ENCODE assay signal across 21 cellular contexts in genomic region chr15:75027551-75027950, GRCh38. TPM values are rescaled to one million over a fixed set of nuclear protein-coding genes. Genes with fewer than 3 reads are reported as not detected.
A peak's percentile ranks its signal among the peaks of the same experiment; 100 is the strongest.
DNase-seq lines count a peak whose midpoint lies in the region; ATAC-seq and TF ChIP-seq lines count a peak whose summit lies in the region.
"Had no signal": no experiment of that assay in that cellular context is flagged by ENCODE, and none has a peak within 500 bp of the region (broad histone marks: within the 10 kb centered on the region; RNA-seq: fewer than 3 reads in every experiment).

No MANE protein-coding gene starts in this region.

- no peaks in the 10 kb centered on the region for H3K27me3 Mint-ChIP-seq in activated CD8-positive, alpha-beta T cell treated with anti-CD3 and anti-CD28 coated beads, Interleukin-2, amount 10 ng/mL, durations not matched to agents 7 days and 5 days (ENCODE audit: low read depth)
- H3K27me3 Mint-ChIP-seq in activated CD8-positive, alpha-beta T cell treated with anti-CD3 and anti-CD28 coated beads for 36 hours, result no peaks in the 10 kb centered on the region
- no peaks in the 10 kb centered on the region for H3K27me3 Mint-ChIP-seq in neural crest cell (ENCODE audit: low read depth)
- H3K27me3 Mint-ChIP-seq: CD8-positive, alpha-beta memory T cell had no signal

- peaks cover 29% of the 10 kb centered on the region for H3K36me3 Mint-ChIP-seq in activated CD8-positive, alpha-beta T cell treated with anti-CD3 and anti-CD28 coated beads, Interleukin-2, amount 10 ng/mL, durations not matched to agents 7 days and 5 days (ENCODE audit: low read depth)
- peaks cover 27% of the 10 kb centered on the region for H3K36me3 Mint-ChIP-seq in activated CD8-positive, alpha-beta T cell treated with anti-CD3 and anti-CD28 coated beads for 36 hours (ENCODE audit: low read depth)
- no peaks in the 10 kb centered on the region for H3K36me3 Mint-ChIP-seq in neural crest cell (ENCODE audit: low read depth)
- peaks cover 32% of the 10 kb centered on the region for H3K36me3 Mint-ChIP-seq in stimulated activated effector memory CD8-positive, alpha-beta T cell treated with anti-CD3 and anti-CD28 coated beads, Interleukin-12 subunit alpha, Interleukin-12 subunit beta, amount 100 ng/mL, for 72 hours

- H3K4me3 Mint-ChIP-seq in activated CD8-positive, alpha-beta T cell treated with anti-CD3 and anti-CD28 coated beads, Interleukin-2, amount 10 ng/mL, durations not matched to agents 7 days and 5 days, result no peak overlapping the region
- H3K4me3 Mint-ChIP-seq in activated CD8-positive, alpha-beta T cell treated with anti-CD3 and anti-CD28 coated beads for 36 hours, result no peak overlapping the region
- peak overlapping the region; percentile 34 for H3K4me3 Mint-ChIP-seq in neural crest cell
- no peak overlapping the region for H3K4me3 Mint-ChIP-seq in stimulated activated effector memory CD8-positive, alpha-beta T cell treated with anti-CD3 and anti-CD28 coated beads, Interleukin-12 subunit alpha, Interleukin-12 subunit beta, amount 100 ng/mL, for 72 hours
- H3K4me3 Mint-ChIP-seq: GM23338 had no signal

- peaks cover 12% of the 10 kb centered on the region; the same call in 1 of the 2 replicates for H3K79me2 ChIP-seq in KMS-11 (ENCODE audit: insufficient read depth, low read depth)

- H4K20me1 ChIP-seq in KMS-11 (ENCODE audit: insufficient read depth), result no peaks in the 10 kb centered on the region

- DNase-seq in activated CD8-positive, alpha-beta T cell treated with anti-CD3 and anti-CD28 coated beads, Interleukin-2, amount 10 ng/mL, durations not matched to agents 7 days and 5 days, result no peak
- DNase-seq in activated CD8-positive, alpha-beta T cell treated with anti-CD3 and anti-CD28 coated beads for 36 hours, result no peak
- no peak for DNase-seq in adipocyte (ENCODE audit: low read depth)
- no peak for DNase-seq in neural crest cell (ENCODE audit: low read depth, low spot score)
- no peak for DNase-seq in stimulated activated effector memory CD8-positive, alpha-beta T cell treated with anti-CD3 and anti-CD28 coated beads, Interleukin-12 subunit alpha, Interleukin-12 subunit beta, amount 100 ng/mL, for 72 hours (ENCODE audit: low spot score in 2 of 2)
- DNase-seq in GM03348 (ENCODE audit: low spot score), result no peak
- DNase-seq: BE2C; CD8-positive, alpha-beta memory T cell; DMS79; NCI-H1105; NCI-H2081; NCI-H2171 treated with DMSO at 0.1 percent for 48 hours; NCI-H446 treated with DMSO at 0.1 percent for 48 hours; NCI-H69; Peyer's patch; Right ventricle myocardium superior had no signal

- no peaks in the 10 kb centered on the region for H3K9me3 Mint-ChIP-seq in activated CD8-positive, alpha-beta T cell treated with anti-CD3 and anti-CD28 coated beads, Interleukin-2, amount 10 ng/mL, durations not matched to agents 7 days and 5 days (ENCODE audit: insufficient read depth)
- no peaks in the 10 kb centered on the region for H3K9me3 Mint-ChIP-seq in activated CD8-positive, alpha-beta T cell treated with anti-CD3 and anti-CD28 coated beads for 36 hours
- no peaks in the 10 kb centered on the region for H3K9me3 Mint-ChIP-seq in neural crest cell
- no peaks in the 10 kb centered on the region for H3K9me3 Mint-ChIP-seq in stimulated activated effector memory CD8-positive, alpha-beta T cell treated with anti-CD3 and anti-CD28 coated beads, Interleukin-12 subunit alpha, Interleukin-12 subunit beta, amount 100 ng/mL, for 72 hours
- H3K9me3 Mint-ChIP-seq: CD8-positive, alpha-beta memory T cell; GM23338 had no signal

- H3K27ac ChIP-seq in KMS-11, result no peak overlapping the region
- H3K27ac ChIP-seq: HL-60, Peyer's patch had no signal

- intact Hi-C loops in activated CD8-positive, alpha-beta T cell treated with anti-CD3 and anti-CD28 coated beads for 36 hours (cut with micrococcal nuclease), result no loop called here

- TF ChIP-seq CTCF in activated CD8-positive, alpha-beta T cell treated with anti-CD3 and anti-CD28 coated beads for 36 hours (IDR thresholded peaks at IDR 0.05), result no peak
- TF ChIP-seq CTCF in KMS-11 (conservative IDR thresholded peaks at IDR 0.05; ENCODE audit: low read depth, low read length) (no peak), neural crest cell (conservative IDR thresholded peaks at IDR 0.05) (no peak)

- no peak overlapping the region for H3K4me3 ChIP-seq in KMS-11 (IDR thresholded peaks at IDR 0.05; ENCODE audit: insufficient read depth, low read depth, low read length)
- no peak overlapping the region for H3K4me3 ChIP-seq in adipocyte (ENCODE audit: low read length)
- H3K4me3 ChIP-seq: GM23338, Peyer's patch had no signal

- H3K4me2 ChIP-seq in KMS-11, result peak overlapping the region; percentile 49; the same call in 1 of the 2 replicates
- H3K4me2 ChIP-seq: GM23338 had no signal

- peak overlapping the region; percentile 29 for H3K27ac Mint-ChIP-seq in activated CD8-positive, alpha-beta T cell treated with anti-CD3 and anti-CD28 coated beads, Interleukin-2, amount 10 ng/mL, durations not matched to agents 7 days and 5 days
- H3K27ac Mint-ChIP-seq in activated CD8-positive, alpha-beta T cell treated with anti-CD3 and anti-CD28 coated beads for 36 hours, result no peak overlapping the region
- H3K27ac Mint-ChIP-seq in neural crest cell (ENCODE audit: unreplicated experiment), result no peak overlapping the region
- no peak overlapping the region for H3K27ac Mint-ChIP-seq in stimulated activated effector memory CD8-positive, alpha-beta T cell treated with anti-CD3 and anti-CD28 coated beads, Interleukin-12 subunit alpha, Interleukin-12 subunit beta, amount 100 ng/mL, for 72 hours
- H3K27ac Mint-ChIP-seq: GM23338 had no signal

- H3K9ac ChIP-seq in KMS-11, result no peak overlapping the region; the same call in 1 of the 2 replicates
- H3K9ac ChIP-seq in adipocyte (ENCODE audit: low read length), result peak overlapping the region; percentile 9

- H3K27me3 ChIP-seq in KMS-11 (ENCODE audit: insufficient read depth, low read depth), result no peaks in the 10 kb centered on the region
- H3K27me3 ChIP-seq in adipocyte (replicated peaks; ENCODE audit: control insufficient read depth, insufficient read depth, low read length), result no peaks in the 10 kb centered on the region
- H3K27me3 ChIP-seq: BE2C, Peyer's patch had no signal

- peaks cover 48% of the 10 kb centered on the region for H3K4me1 Mint-ChIP-seq in activated CD8-positive, alpha-beta T cell treated with anti-CD3 and anti-CD28 coated beads, Interleukin-2, amount 10 ng/mL, durations not matched to agents 7 days and 5 days (ENCODE audit: low read depth)
- H3K4me1 Mint-ChIP-seq in activated CD8-positive, alpha-beta T cell treated with anti-CD3 and anti-CD28 coated beads for 36 hours (ENCODE audit: low read depth), result peaks cover 41% of the 10 kb centered on the region
- peaks cover 23% of the 10 kb centered on the region for H3K4me1 Mint-ChIP-seq in neural crest cell
- peaks cover 34% of the 10 kb centered on the region for H3K4me1 Mint-ChIP-seq in stimulated activated effector memory CD8-positive, alpha-beta T cell treated with anti-CD3 and anti-CD28 coated beads, Interleukin-12 subunit alpha, Interleukin-12 subunit beta, amount 100 ng/mL, for 72 hours

- CTCF ChIA-PET in activated CD8-positive, alpha-beta T cell treated with anti-CD3 and anti-CD28 coated beads, Interleukin-2, amount 10 ng/mL, durations not matched to agents 7 days and 5 days (lab: Charles Lee), result interaction anchor here (1.0 to 8.3 kb wide), 4 partner anchors 10 to 176 kb away, joined by 3 to 94 read pairs (median 19); partner anchors contain the start of gene C15orf39
- CTCF ChIA-PET in activated CD8-positive, alpha-beta T cell treated with anti-CD3 and anti-CD28 coated beads for 36 hours (lab: Charles Lee), result interaction anchor here (1.1 to 8.7 kb wide), 2 partner anchors 68 to 178 kb away, joined by 3 to 89 read pairs; no protein-coding TSS in a partner anchor

- ATAC-seq in activated CD8-positive, alpha-beta T cell treated with anti-CD3 and anti-CD28 coated beads, Interleukin-2, amount 10 ng/mL, durations not matched to agents 7 days and 5 days, result no peak
- ATAC-seq in activated CD8-positive, alpha-beta T cell treated with anti-CD3 and anti-CD28 coated beads for 36 hours, result no peak
- no peak for ATAC-seq in stimulated activated effector memory CD8-positive, alpha-beta T cell treated with anti-CD3 and anti-CD28 coated beads, Interleukin-12 subunit alpha, Interleukin-12 subunit beta, amount 100 ng/mL, for 72 hours
- no peak for ATAC-seq in GM18505 (IDR thresholded peaks at IDR 0.05; ENCODE audit: unreplicated experiment)
- ATAC-seq: GM23338, HCT116 had no signal

- no peak overlapping the region for H2AFZ ChIP-seq in KMS-11 (ENCODE audit: low read depth)
- H2AFZ ChIP-seq: GM23338 had no signal

- H3K4me1 ChIP-seq in KMS-11 (ENCODE audit: low read depth, poor library complexity, severe bottlenecking) (peaks cover 79% of the 10 kb centered on the region), adipocyte (ENCODE audit: control insufficient read depth, insufficient read depth, low read length) (peaks cover 36% of the 10 kb centered on the region)

- H3K36me3 ChIP-seq in KMS-11 (ENCODE audit: insufficient read depth), result no peaks in the 10 kb centered on the region
- peaks cover 4% of the 10 kb centered on the region for H3K36me3 ChIP-seq in adipocyte (ENCODE audit: control insufficient read depth, insufficient read depth, low read length, severe bottlenecking)
- H3K36me3 ChIP-seq: Peyer's patch had no signal

- POLR2A ChIA-PET in activated CD8-positive, alpha-beta T cell treated with anti-CD3 and anti-CD28 coated beads, Interleukin-2, amount 10 ng/mL, durations not matched to agents 7 days and 5 days (lab: Charles Lee), result interaction anchor here (0.5 to 0.7 kb wide), 2 partner anchors 9 to 188 kb away, joined by 3 read pairs; no protein-coding TSS in a partner anchor
- POLR2A ChIA-PET in activated CD8-positive, alpha-beta T cell treated with anti-CD3 and anti-CD28 coated beads for 36 hours (lab: Charles Lee), result interaction anchor here (1.1 kb wide), 1 partner anchor 83 kb away, joined by 3 read pairs; no protein-coding TSS in a partner anchor

- TF ChIP-seq POLR2A in GM18505 (IDR thresholded peaks at IDR 0.05; ENCODE audit: borderline replicate concordance, extremely low read depth, insufficient read depth, insufficient read length), result no peak

- no peaks in the 10 kb centered on the region for H3K9me3 ChIP-seq in adipocyte (ENCODE audit: control insufficient read depth, low read length)
- H3K9me3 ChIP-seq: BE2C, Peyer's patch had no signal

RNA-seq across cellular contexts. Expression of gene PPCDC, which starts 4.2 kb away (rescaled TPM):
- total RNA-seq in activated CD8-positive, alpha-beta T cell treated with anti-CD3 and anti-CD28 coated beads, Interleukin-2, amount 10 ng/mL, durations not matched to agents 7 days and 5 days, result 10 to 100 TPM; 27.3 to 29.1 TPM
- total RNA-seq in activated CD8-positive, alpha-beta T cell treated with anti-CD3 and anti-CD28 coated beads for 36 hours, result 10 to 100 TPM; 25.7 to 26.6 TPM
- total RNA-seq in neural crest cell, result 16.5 and 18.1 TPM in 2 replicates

RNA-seq across cellular contexts. Expression of gene SCAMP5, which starts 32.2 kb away (rescaled TPM):
- 1 to 10 TPM; 1.1 TPM for total RNA-seq in activated CD8-positive, alpha-beta T cell treated with anti-CD3 and anti-CD28 coated beads, Interleukin-2, amount 10 ng/mL, durations not matched to agents 7 days and 5 days
- 1 to 10 TPM in 1 of 2 experiments, under 1 TPM in 1; 0.65 to 1.1 TPM for total RNA-seq in activated CD8-positive, alpha-beta T cell treated with anti-CD3 and anti-CD28 coated beads for 36 hours
- total RNA-seq in neural crest cell, result 38.8 and 39.4 TPM in 2 replicates

Comparison
In these comparisons a context has a peak if more than half of its experiments do, and no peak if none do; other contexts are left out.
1. RNA of gene SCAMP5, which starts 32.2 kb away (total RNA-seq): 38.8 to 39.4 TPM in neural crest cell; 1.1 TPM in activated CD8-positive, alpha-beta T cell treated with anti-CD3 and anti-CD28 coated beads, Interleukin-2, amount 10 ng/mL, durations not matched to agents 7 days and 5 days and 0.65 to 1.1 TPM in activated CD8-positive, alpha-beta T cell treated with anti-CD3 and anti-CD28 coated beads for 36 hours; every median in the first group is over 10 times any median in the second.